8 cellular contexts compared by ENCODE assay signal in the genomic region with DNA sequence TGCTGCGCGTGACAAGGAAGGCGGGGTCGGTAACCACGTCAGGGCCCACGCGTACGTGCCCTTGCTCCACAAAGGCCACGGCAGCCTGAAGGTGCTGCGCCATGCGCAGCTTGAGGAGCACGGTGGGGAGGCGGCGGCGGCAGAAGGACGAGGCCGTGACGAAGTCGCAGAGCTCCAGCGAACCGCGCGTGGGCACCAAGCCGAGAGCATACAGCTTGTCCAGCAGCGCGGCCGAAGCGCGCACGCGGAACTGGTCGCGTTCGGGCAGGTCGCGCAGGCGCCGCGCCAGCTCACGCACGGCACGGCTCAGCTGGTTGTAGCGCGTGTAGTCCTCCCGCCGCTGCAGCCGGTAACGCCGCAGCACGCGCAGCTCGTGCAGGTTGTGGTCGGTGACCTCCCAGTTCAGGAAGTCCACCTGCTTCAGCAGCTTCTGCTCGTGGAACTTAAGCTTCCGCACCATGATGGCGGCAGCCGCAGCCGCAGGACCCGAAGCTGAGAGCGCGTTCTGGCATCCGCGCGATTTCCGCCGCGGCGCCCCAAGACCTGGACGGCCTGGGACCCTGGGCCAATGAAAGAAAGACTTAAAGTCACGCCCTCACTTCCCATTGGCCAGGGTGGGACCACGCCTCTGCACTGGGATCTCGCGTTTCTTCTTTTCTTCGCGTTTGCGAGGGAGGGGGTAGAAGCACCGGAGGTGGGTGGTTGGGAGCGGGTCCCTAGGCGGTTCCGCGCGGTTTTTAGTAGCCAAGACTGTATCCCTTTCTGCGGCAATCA. TPM values are rescaled to one million over a fixed set of nuclear protein-coding genes. Genes with fewer than 3 reads are reported as not detected.
DNase-seq lines count a peak whose midpoint lies in the region; ATAC-seq, FAIRE-seq and TF ChIP-seq lines count a peak whose summit lies in the region.

A gene with protein sequence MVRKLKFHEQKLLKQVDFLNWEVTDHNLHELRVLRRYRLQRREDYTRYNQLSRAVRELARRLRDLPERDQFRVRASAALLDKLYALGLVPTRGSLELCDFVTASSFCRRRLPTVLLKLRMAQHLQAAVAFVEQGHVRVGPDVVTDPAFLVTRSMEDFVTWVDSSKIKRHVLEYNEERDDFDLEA (minus strand): TSS at position 516 of the 774 bp plus-strand sequence. CDS start 56 bp downstream, at position 460.

- ATAC-seq in HG02852 (IDR thresholded peaks at IDR 0.05; ENCODE audit: unreplicated experiment) (peak; percentile 92), heart left ventricle (peak; percentile 98 to 99 (median 98)), upper lobe of left lung (ENCODE audit: low FRiP score in 2 of 2) (peak; percentile 98 to 99)

- H3K36me3 ChIP-seq in adrenal gland (replicated peaks in 1 of 2) = no peaks in the 10 kb centered on the region
- H3K36me3 ChIP-seq in heart left ventricle = peaks cover 0 to 12% (median 0%) of the 10 kb centered on the region in 9 donors
- peaks cover 0 to 3% (median 0%) of the 10 kb centered on the region in 4 donors for H3K36me3 ChIP-seq in upper lobe of left lung

- TF ChIP-seq POLR2A in GM12892 (IDR thresholded peaks at IDR 0.05; ENCODE audit: low read depth, low read length) = peak; percentile 99
- peak; percentile 92 to 99 for TF ChIP-seq POLR2A in adrenal gland (IDR thresholded peaks at IDR 0.05)
- peak; percentile 82 to 97 for TF ChIP-seq POLR2A in heart left ventricle (IDR thresholded peaks at IDR 0.05)
- TF ChIP-seq POLR2A in upper lobe of left lung (IDR thresholded peaks at IDR 0.05) = peak; percentile 27 to 99 (median 95)

- H3K4me1 ChIP-seq in adrenal gland (replicated peaks in 1 of 2) (peaks cover 15 to 38% of the 10 kb centered on the region in 2 donors), heart left ventricle (peaks cover 9 to 44% (median 30%) of the 10 kb centered on the region in 12 donors), upper lobe of left lung (peaks cover 30 to 42% (median 37%) of the 10 kb centered on the region in 4 donors)

- WGBS in adrenal gland, 4 donors = 0 to 1% (median 0%) methylated on average over 7 to 83 of the region's 83 CpGs
- 0 to 1% (median 0%) methylated on average over 55 to 83 of the region's 83 CpGs for WGBS in heart left ventricle, 4 donors
- 0 to 1% methylated on average over 28 to 43 of the region's 83 CpGs for WGBS in upper lobe of left lung, 2 donors

- H3K27me3 ChIP-seq in adrenal gland = no peaks in the 10 kb centered on the region
- H3K27me3 ChIP-seq in heart left ventricle = no peaks in the 10 kb centered on the region
- H3K27me3 ChIP-seq in upper lobe of left lung = no peaks in the 10 kb centered on the region

- H3K9me3 ChIP-seq in adrenal gland (replicated peaks in 1 of 3) (no peaks in the 10 kb centered on the region), heart left ventricle (no peaks in the 10 kb centered on the region), upper lobe of left lung (no peaks in the 10 kb centered on the region)

- TF ChIP-seq EP300 in upper lobe of left lung (IDR thresholded peaks at IDR 0.05) = peak in 1 of 4 donors; percentile 79

- intact Hi-C loops in adrenal gland (cut with DNase I) = no loop called here
- intact Hi-C loops in heart left ventricle (cut with DNase I) = loop anchor here in 8 of 10 donors (5.0 to 10.0 kb wide), 5 partner anchors 32 to 275 kb away; a partner anchor contains a TSS
- intact Hi-C loops in posterior cingulate gyrus (cut with DNase I) = loop anchor here (1.0 to 5.0 kb wide), 4 partner anchors 8 to 61 kb away; a partner anchor contains a TSS

- FAIRE-seq in GM12892 (lab: Jason Lieb, UNC) = peak; percentile 90

- peak; percentile 97 for DNase-seq in GM12892 (ENCODE audit: insufficient read length)
- DNase-seq in NCI-H146 (lab: John Stamatoyannopoulos, UW) = peak; percentile 97
- DNase-seq in T-helper 1 cell = peak; percentile 83 to 97 (median 90)
- peak; percentile 93 to 98 (median 97) for DNase-seq in adrenal gland
- peak; percentile 95 to 97 (median 95) for DNase-seq in heart left ventricle
- DNase-seq in posterior cingulate gyrus = peak; percentile 94 to 99 (median 96)
- peak; percentile 96 to 97 for DNase-seq in upper lobe of left lung

- TF ChIP-seq CTCF in adrenal gland (IDR thresholded peaks at IDR 0.05) = peak in 2 of 6 experiments; percentile 6 to 10
- TF ChIP-seq CTCF in heart left ventricle (IDR thresholded peaks at IDR 0.05) = peak in 1 of 12 donors; percentile 23
- peak in 2 of 6 experiments; percentile 17 to 21 for TF ChIP-seq CTCF in upper lobe of left lung (IDR thresholded peaks at IDR 0.05)

- H3K4me3 ChIP-seq in adrenal gland (peak within 1 kb of the TSS; percentile 31 to 93 (median 62)), heart left ventricle (peak within 1 kb of the TSS; percentile 71 to 99 (median 86)), upper lobe of left lung (peak within 1 kb of the TSS; percentile 65 to 98 (median 98))

- H3K27ac ChIP-seq in adrenal gland (peak within 1 kb of the TSS; percentile 66 to 97 (median 93)), heart left ventricle (peak within 1 kb of the TSS; percentile 86 to 99 (median 94)), upper lobe of left lung (peak within 1 kb of the TSS; percentile 92 to 96 (median 94))

RNA-seq across cellular contexts. Expression of the gene that starts here (rescaled TPM):
- 54.8 TPM for polyA plus RNA-seq in GM12892 (2012; ENCODE audit: missing spikeins)
- total RNA-seq in adrenal gland (100 to 1,000 TPM in 5 of 8 donors, 10 to 100 TPM in 3; 74.9 to 161 (median 138) TPM), heart left ventricle (100 to 1,000 TPM in 2 of 9 donors, 10 to 100 TPM in 7; 37.1 to 151 (median 44.5) TPM), upper lobe of left lung (100 to 1,000 TPM in 1 of 6 donors, 10 to 100 TPM in 5; 64.3 to 183 (median 70.2) TPM)
- polyA plus RNA-seq in adrenal gland (10 to 100 TPM; 49.8 to 74.8 (median 64.0) TPM), heart left ventricle (10 to 100 TPM; 38.4 to 88.1 TPM)

Comparison
In these comparisons a context has a peak if more than half of its experiments do, and no peak if none do; other contexts are left out.
1. Peak in every context shown above with its lines: DNase-seq, ATAC-seq, H3K4me3 ChIP-seq and H3K27ac ChIP-seq.
2. intact Hi-C loops: an anchor here in heart left ventricle (5.0 to 10.0 kb wide) and posterior cingulate gyrus (1.0 to 5.0 kb wide); none called in adrenal gland.